2 cellular contexts compared by ENCODE assay signal in the genomic region with DNA sequence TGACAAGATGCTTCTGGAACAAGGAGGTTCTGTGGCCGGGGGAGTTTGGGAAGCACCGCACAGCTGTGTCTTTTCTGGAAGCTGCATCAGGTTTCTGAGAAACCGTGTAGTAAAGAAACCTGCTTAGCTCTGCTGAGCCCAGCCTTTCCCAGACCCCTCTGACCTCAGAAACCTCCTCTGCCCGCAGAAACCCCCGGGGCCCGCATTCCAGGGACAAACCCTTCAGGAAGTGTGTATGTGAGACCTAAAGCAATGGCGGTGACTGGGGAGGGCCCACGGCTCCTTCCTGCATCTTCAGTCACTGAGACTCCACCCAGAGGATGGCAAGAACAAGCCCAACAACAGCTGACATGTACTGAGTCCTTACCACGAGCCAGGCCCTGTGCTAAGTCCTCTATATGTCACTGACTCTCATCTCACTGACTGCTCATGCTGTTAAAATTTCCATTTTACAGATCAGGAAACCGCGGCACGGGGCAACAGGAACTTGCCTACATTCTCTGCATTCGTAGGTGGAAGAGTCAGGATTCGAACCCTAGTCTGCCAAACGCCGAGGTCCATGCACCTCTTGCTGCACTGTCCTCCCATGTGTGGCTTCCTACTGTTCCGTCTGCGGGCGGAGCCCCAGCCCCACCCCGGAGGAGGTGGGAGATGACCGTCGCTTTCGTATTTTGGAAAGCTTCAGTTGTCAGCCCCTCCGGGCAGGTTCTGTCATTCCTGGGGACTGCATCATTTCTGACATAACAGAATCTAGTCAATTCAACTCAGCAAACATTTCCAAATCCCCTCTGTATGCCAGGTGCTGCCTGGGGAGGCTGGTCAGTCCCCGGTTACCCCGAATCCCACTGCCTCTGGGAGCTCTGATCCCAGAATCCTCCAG.
TF ChIP-seq lines count a peak whose summit lies in the region.

No MANE protein-coding gene starts in this region.

TF ChIP-seq in GM23338, 12 proteins besides CTCF, POLR2A, EP300 and RAD21:
- TF ChIP-seq ZNF331 (CRISPR knock-in tag; IDR thresholded peaks at IDR 0.05; ENCODE audit: low read depth) = no peak
- TF ChIP-seq ZNF114 (CRISPR knock-in tag; IDR thresholded peaks at IDR 0.05) = no peak
- TF ChIP-seq POLR2AphosphoS5 (IDR thresholded peaks at IDR 0.05; ENCODE audit: low read depth) = no peak
- TF ChIP-seq EZH2phosphoT487 (IDR thresholded peaks at IDR 0.05; ENCODE audit: unreplicated experiment) = no peak
- TF ChIP-seq, protein P1, sequence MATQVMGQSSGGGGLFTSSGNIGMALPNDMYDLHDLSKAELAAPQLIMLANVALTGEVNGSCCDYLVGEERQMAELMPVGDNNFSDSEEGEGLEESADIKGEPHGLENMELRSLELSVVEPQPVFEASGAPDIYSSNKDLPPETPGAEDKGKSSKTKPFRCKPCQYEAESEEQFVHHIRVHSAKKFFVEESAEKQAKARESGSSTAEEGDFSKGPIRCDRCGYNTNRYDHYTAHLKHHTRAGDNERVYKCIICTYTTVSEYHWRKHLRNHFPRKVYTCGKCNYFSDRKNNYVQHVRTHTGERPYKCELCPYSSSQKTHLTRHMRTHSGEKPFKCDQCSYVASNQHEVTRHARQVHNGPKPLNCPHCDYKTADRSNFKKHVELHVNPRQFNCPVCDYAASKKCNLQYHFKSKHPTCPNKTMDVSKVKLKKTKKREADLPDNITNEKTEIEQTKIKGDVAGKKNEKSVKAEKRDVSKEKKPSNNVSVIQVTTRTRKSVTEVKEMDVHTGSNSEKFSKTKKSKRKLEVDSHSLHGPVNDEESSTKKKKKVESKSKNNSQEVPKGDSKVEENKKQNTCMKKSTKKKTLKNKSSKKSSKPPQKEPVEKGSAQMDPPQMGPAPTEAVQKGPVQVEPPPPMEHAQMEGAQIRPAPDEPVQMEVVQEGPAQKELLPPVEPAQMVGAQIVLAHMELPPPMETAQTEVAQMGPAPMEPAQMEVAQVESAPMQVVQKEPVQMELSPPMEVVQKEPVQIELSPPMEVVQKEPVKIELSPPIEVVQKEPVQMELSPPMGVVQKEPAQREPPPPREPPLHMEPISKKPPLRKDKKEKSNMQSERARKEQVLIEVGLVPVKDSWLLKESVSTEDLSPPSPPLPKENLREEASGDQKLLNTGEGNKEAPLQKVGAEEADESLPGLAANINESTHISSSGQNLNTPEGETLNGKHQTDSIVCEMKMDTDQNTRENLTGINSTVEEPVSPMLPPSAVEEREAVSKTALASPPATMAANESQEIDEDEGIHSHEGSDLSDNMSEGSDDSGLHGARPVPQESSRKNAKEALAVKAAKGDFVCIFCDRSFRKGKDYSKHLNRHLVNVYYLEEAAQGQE (IDR thresholded peaks at IDR 0.05; ENCODE audit: unreplicated experiment) = no peak
- TF ChIP-seq, protein P2, sequence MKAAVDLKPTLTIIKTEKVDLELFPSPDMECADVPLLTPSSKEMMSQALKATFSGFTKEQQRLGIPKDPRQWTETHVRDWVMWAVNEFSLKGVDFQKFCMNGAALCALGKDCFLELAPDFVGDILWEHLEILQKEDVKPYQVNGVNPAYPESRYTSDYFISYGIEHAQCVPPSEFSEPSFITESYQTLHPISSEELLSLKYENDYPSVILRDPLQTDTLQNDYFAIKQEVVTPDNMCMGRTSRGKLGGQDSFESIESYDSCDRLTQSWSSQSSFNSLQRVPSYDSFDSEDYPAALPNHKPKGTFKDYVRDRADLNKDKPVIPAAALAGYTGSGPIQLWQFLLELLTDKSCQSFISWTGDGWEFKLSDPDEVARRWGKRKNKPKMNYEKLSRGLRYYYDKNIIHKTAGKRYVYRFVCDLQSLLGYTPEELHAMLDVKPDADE (IDR thresholded peaks at IDR 0.05) = no peak
TF ChIP-seq in GM23338: peak in this region for 0.

TF ChIP-seq in H1, 55 proteins besides CTCF, POLR2A, EP300 and RAD21:
- TF ChIP-seq KDM1A (IDR thresholded peaks at IDR 0.05; ENCODE audit: borderline replicate concordance, low read length) (peak; percentile 46; the same call in 1 of the 2 replicates), ZNF274 (IDR thresholded peaks at IDR 0.05; ENCODE audit: borderline replicate concordance, extremely low read depth, low read length) (no peak), BCL11A (IDR thresholded peaks at IDR 0.05; ENCODE audit: low read depth in 2 of 2, low read length in 2 of 2) (no peak)
